In genomic region chr6:72724545-72724944, GRCh38 we compare ENCODE assay signal across 10 cellular contexts.
DNase-seq lines count a peak whose midpoint lies in the region; ATAC-seq and TF ChIP-seq lines count a peak whose summit lies in the region.
"Had no signal": no experiment of that assay in that cellular context is flagged by ENCODE, and none has a peak within 500 bp of the region (broad histone marks: within the 10 kb centered on the region; RNA-seq: fewer than 3 reads in every experiment).

No MANE protein-coding gene starts in this region.

- H3K9me3 Mint-ChIP-seq in natural killer cell: no peaks in the 10 kb centered on the region

- H3K27me3 Mint-ChIP-seq in natural killer cell (ENCODE audit: low read depth in 2 of 2): no peaks in the 10 kb centered on the region

- H3K4me3 ChIP-seq in osteoblast (ENCODE audit: insufficient read depth, low read length): no peak overlapping the region
- H3K4me3 ChIP-seq: sigmoid colon had no signal

- H3K4me1 ChIP-seq in osteoblast (ENCODE audit: insufficient read depth, low read length): peaks cover 26% of the 10 kb centered on the region
- H3K4me1 ChIP-seq: sigmoid colon had no signal

- H3K27ac Mint-ChIP-seq in natural killer cell: no peak overlapping the region

- H3K27me3 ChIP-seq in osteoblast (ENCODE audit: insufficient read depth, low read length): no peaks in the 10 kb centered on the region
- H3K27me3 ChIP-seq: sigmoid colon had no signal

- intact Hi-C loops in natural killer cell (cut with micrococcal nuclease): no loop called here

- ATAC-seq in GM18873 (IDR thresholded peaks at IDR 0.05; ENCODE audit: low FRiP score, unreplicated experiment) (peak; percentile 73), HG03520 (IDR thresholded peaks at IDR 0.05; ENCODE audit: unreplicated experiment) (peak; percentile 77), natural killer cell (no peak)

- H3K27ac ChIP-seq in osteoblast (ENCODE audit: low read depth, low read length): no peak overlapping the region
- H3K27ac ChIP-seq: sigmoid colon had no signal

- DNase-seq in HCEC 1CT (peak; percentile 38), osteoblast (ENCODE audit: insufficient read length, low spot score, missing footprints) (no peak), natural killer cell (no peak), DMS114 treated with DMSO at 0.1 percent for 48 hours (lab: John Stamatoyannopoulos, UW; ENCODE audit: unreplicated experiment) (no peak)
- DNase-seq in activated CD4-positive, alpha-beta T cell treated with anti-CD3 and anti-CD28 coated beads, Interleukin-2, amount 50 U/mL, for 4 hours: no peak
- DNase-seq: MV-4-11, Right ventricle myocardium superior, sigmoid colon had no signal

- peaks cover 15% of the 10 kb centered on the region in 2 donors for H3K4me1 Mint-ChIP-seq in natural killer cell

- no peaks in the 10 kb centered on the region for H3K9me3 ChIP-seq in osteoblast (ENCODE audit: low read depth, low read length)

- H3K36me3 ChIP-seq in osteoblast (ENCODE audit: insufficient read depth, low read length): no peaks in the 10 kb centered on the region
- H3K36me3 ChIP-seq: sigmoid colon had no signal

- peak overlapping the region; percentile 56 for H2AFZ ChIP-seq in osteoblast (ENCODE audit: low read length)

- TF ChIP-seq CTCF in osteoblast (IDR thresholded peaks at IDR 0.05; ENCODE audit: extremely low read depth, low read depth, low read length): no peak
- TF ChIP-seq CTCF in natural killer cell (IDR thresholded peaks at IDR 0.05): no peak

- no peak overlapping the region for H3K4me3 Mint-ChIP-seq in natural killer cell

- peak overlapping the region; percentile 50 for H3K4me2 ChIP-seq in osteoblast (ENCODE audit: insufficient read depth, low read length)

- no peaks in the 10 kb centered on the region for H3K36me3 Mint-ChIP-seq in natural killer cell

- no peaks in the 10 kb centered on the region for H4K20me1 ChIP-seq in osteoblast (ENCODE audit: insufficient read depth, low read length)

- no peaks in the 10 kb centered on the region for H3K79me2 ChIP-seq in osteoblast (ENCODE audit: insufficient read depth, low read length)

Comparison
In these comparisons a context has a peak if more than half of its experiments do, and no peak if none do; other contexts are left out.
1. ATAC-seq: peak in GM18873 (single experiment) and HG03520 (single experiment); none in natural killer cell (0 of 3).